ENCODE assay signal across 18 cellular contexts in the genomic region with DNA sequence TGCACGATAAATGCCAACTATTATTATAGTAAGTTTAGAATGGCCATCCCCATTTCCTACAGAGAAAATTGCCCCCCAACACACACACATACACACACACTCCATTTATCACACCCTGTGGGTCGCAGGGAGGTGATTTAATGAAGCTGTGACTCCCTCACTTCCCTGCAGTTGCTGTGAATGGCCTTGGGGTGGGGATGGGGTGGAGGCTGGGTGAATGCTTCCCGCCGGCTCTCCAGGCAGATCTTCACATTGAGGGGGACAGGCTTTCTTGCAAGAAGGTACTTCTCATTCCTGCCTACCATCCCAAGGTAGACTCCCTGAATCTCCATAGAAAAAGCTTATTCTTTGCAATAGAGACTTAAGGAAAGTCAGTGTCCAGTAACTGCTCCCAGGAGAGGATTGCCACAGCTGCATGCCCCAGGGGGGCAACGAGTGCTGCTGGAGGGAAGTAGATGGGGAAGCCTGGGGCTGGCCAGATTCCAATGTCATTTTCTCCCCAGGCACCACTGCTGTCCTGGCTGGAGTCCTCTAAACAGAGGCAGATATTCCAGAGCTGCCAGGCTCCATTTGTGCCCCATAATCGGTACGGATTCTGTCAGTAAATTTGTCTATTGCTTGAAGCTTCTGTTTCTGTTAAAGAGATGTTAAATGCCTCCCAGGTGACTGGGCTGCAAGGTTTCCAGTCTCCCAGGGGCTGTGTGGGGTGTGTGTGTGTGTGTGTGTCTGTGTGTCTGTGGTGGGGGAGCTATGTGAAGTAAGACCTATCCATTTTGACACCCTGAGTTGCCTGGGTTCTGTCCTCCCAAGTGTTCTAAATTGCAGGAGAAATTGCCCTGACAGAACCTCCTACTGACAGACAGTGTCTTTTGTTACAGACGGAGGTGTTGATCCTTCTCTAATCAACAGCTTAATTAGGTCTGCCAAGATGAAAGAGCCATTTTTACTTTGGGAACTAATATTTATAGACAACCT.
A peak's percentile ranks its signal among the peaks of the same experiment; 100 is the strongest.
DNase-seq lines count a peak whose midpoint lies in the region; ATAC-seq, FAIRE-seq and TF ChIP-seq lines count a peak whose summit lies in the region.
"Had no signal": no experiment of that assay in that cellular context is flagged by ENCODE, and none has a peak within 500 bp of the region (broad histone marks: within the 10 kb centered on the region; RNA-seq: fewer than 3 reads in every experiment).

No MANE protein-coding gene starts in this region.

- H3K27me3 Mint-ChIP-seq in T-cell: peaks cover 9 to 17% of the 10 kb centered on the region in 2 donors
- H3K27me3 Mint-ChIP-seq: activated CD4-positive, alpha-beta T cell treated with anti-CD3 and anti-CD28 coated beads, Interleukin-2, amount 10 ng/mL, durations not matched to agents 24 days and 14 days had no signal

- H3K27ac Mint-ChIP-seq in T-cell: no peak overlapping the region
- H3K27ac Mint-ChIP-seq: activated CD4-positive, alpha-beta T cell treated with anti-CD3 and anti-CD28 coated beads, Interleukin-2, amount 10 ng/mL, durations not matched to agents 24 days and 14 days; nephron; progenitor cell of endocrine pancreas had no signal

- H4K20me1 ChIP-seq in K562 (replicated peaks; ENCODE audit: control insufficient read depth, insufficient read depth, low read length): no peaks in the 10 kb centered on the region

- H3K79me1 ChIP-seq in mesendoderm (ENCODE audit: low read length): no peaks in the 10 kb centered on the region

- 2% methylated on average over 8 of the region's 8 CpGs for WGBS in K562 (ENCODE audit: insufficient coverage, low coverage, missing lambda C conversion rate)
- no CpG with 5 or more reads among the region's 8 CpGs for WGBS in mesendoderm (ENCODE audit: extremely low coverage, insufficient coverage, low lambda C conversion rate)

- CTCF ChIA-PET in K562 (lab: Yijun Ruan, JAX; ENCODE audit: low intra/inter-chr PET ratio) (no interaction called here), T-cell (lab: Charles Lee) (no interaction called here)

- no peak overlapping the region for H2AK5ac ChIP-seq in mesendoderm (ENCODE audit: low read length)

- H3K4me3 ChIP-seq in K562 (no peak overlapping the region), mesendoderm (ENCODE audit: low read length) (no peak overlapping the region)
- H3K4me3 ChIP-seq: gastrocnemius medialis, tibial artery had no signal

- H4K5ac ChIP-seq in mesendoderm (ENCODE audit: low read length): no peak overlapping the region

- peak; percentile 22 for DNase-seq in EH (ENCODE audit: low read depth)
- DNase-seq in LHCN-M2 (ENCODE audit: low read depth): peak; percentile 21
- DNase-seq in K562 (ENCODE audit: extremely low read depth in 1 of 4, low spot score in 3 of 4): peak in 1 of 4 experiments; percentile 6
- DNase-seq in mesendoderm: peak; percentile 65
- DNase-seq in Ammon's horn (ENCODE audit: low spot score): no peak
- no peak for DNase-seq in anterior cingulate cortex (lab: John Stamatoyannopoulos, UW)
- no peak for DNase-seq in T-cell
- DNase-seq: activated CD4-positive, alpha-beta T cell treated with anti-CD3 and anti-CD28 coated beads, Interleukin-2, amount 10 ng/mL, durations not matched to agents 24 days and 14 days; activated gamma-delta T cell; gastrocnemius medialis; HCEC 1CT; KBM-7; stimulated activated CD4-positive, alpha-beta T cell treated with anti-CD3 and anti-CD28 coated beads, Interleukin-2, amount 100 ng/mL, for 24 hours; stimulated activated naive CD4-positive, alpha-beta T cell treated with Interleukin-2 at 50 U/mL for 16 hours; tibial artery had no signal

- no peak overlapping the region for H2BK15ac ChIP-seq in mesendoderm (replicated peaks; ENCODE audit: low read depth)

- no peak overlapping the region for H4K8ac ChIP-seq in mesendoderm (ENCODE audit: low read depth, low read length)

- no peaks in the 10 kb centered on the region for H3K9me3 ChIP-seq in K562 (replicated peaks; ENCODE audit: control insufficient read depth, insufficient read depth, low read depth, low read length)
- H3K9me3 ChIP-seq: gastrocnemius medialis, tibial artery had no signal

- TF ChIP-seq POLR2A in K562 (conservative IDR thresholded peaks at IDR 0.05): no peak

- H3K4me1 Mint-ChIP-seq in T-cell: no peaks in the 10 kb centered on the region
- H3K4me1 Mint-ChIP-seq: activated CD4-positive, alpha-beta T cell treated with anti-CD3 and anti-CD28 coated beads, Interleukin-2, amount 10 ng/mL, durations not matched to agents 24 days and 14 days had no signal

- H3K27ac ChIP-seq in K562 (ENCODE audit: extremely low read depth, low read depth, low read length) (no peak overlapping the region), mesendoderm (ENCODE audit: low read depth, low read length) (no peak overlapping the region)
- H3K27ac ChIP-seq: gastrocnemius medialis, tibial artery had no signal

- FAIRE-seq in K562 (lab: Jason Lieb, UNC): no peak

- TF ChIP-seq RAD21 in K562 (CRISPR knock-in tag; conservative IDR thresholded peaks at IDR 0.05 in 1 of 2, IDR thresholded peaks at IDR 0.05 in 1 of 2): no peak

- no peak overlapping the region for H3K23ac ChIP-seq in mesendoderm (ENCODE audit: low read length)

- peaks cover 12 to 38% of the 10 kb centered on the region in 2 experiments for H3K27me3 ChIP-seq in K562 (ENCODE audit: control insufficient read depth in 2 of 2, insufficient read depth in 2 of 2, low read length in 2 of 2)
- H3K27me3 ChIP-seq in mesendoderm (ENCODE audit: insufficient read depth, low read length, poor library complexity): no peaks in the 10 kb centered on the region
- H3K27me3 ChIP-seq: tibial artery had no signal

- H3K36me3 ChIP-seq in K562 (ENCODE audit: control insufficient read depth, insufficient read depth, low read length) (no peaks in the 10 kb centered on the region), mesendoderm (ENCODE audit: control insufficient read depth, insufficient read depth, low read length) (no peaks in the 10 kb centered on the region)
- H3K36me3 ChIP-seq: gastrocnemius medialis, tibial artery had no signal

- no peaks in the 10 kb centered on the region for H3K79me2 ChIP-seq in K562 (ENCODE audit: control insufficient read depth, insufficient read depth, low read length)
- H3K79me2 ChIP-seq in mesendoderm (ENCODE audit: control insufficient read depth, insufficient read depth, low read length): no peaks in the 10 kb centered on the region

- no peak for TF ChIP-seq EP300 in K562 (IDR thresholded peaks at IDR 0.05; ENCODE audit: low read length)

- H3K4me1 ChIP-seq in K562 (replicated peaks in 1 of 2; ENCODE audit: control insufficient read depth in 2 of 2, insufficient read depth in 2 of 2, low read length in 2 of 2) (no peaks in the 10 kb centered on the region), mesendoderm (ENCODE audit: control insufficient read depth, low read depth, low read length) (no peaks in the 10 kb centered on the region)
- H3K4me1 ChIP-seq: gastrocnemius medialis had no signal

- POLR2A ChIA-PET in K562 (lab: Yijun Ruan, JAX) (interaction anchor here (0.6 to 1.7 kb wide), 6 partner anchors 10 to 569 kb away, joined by 3 to 5 read pairs (median 4); no protein-coding TSS in a partner anchor), T-cell (lab: Charles Lee) (no interaction called here)

- H3K9ac ChIP-seq in K562 (ENCODE audit: insufficient read depth in 1 of 2, low read depth in 2 of 2, low read length in 2 of 2): no peak overlapping the region; a peak in 1 of 4 replicates
- no peak overlapping the region for H3K9ac ChIP-seq in mesendoderm (ENCODE audit: low read length)

- in situ Hi-C loops in K562 (cut with MboI): no loop called here

- no TSS peak for BruUV-seq in K562 (replicated peaks; lab: Mats Ljungman, UMichigan)

- H3K18ac ChIP-seq in mesendoderm (ENCODE audit: low read length): no peak overlapping the region

- H3K4me2 ChIP-seq in K562 (ENCODE audit: insufficient read depth, low read length): no peak overlapping the region
- H3K4me2 ChIP-seq in mesendoderm (ENCODE audit: low read length): no peak overlapping the region

- H3K9me1 ChIP-seq in K562 (ENCODE audit: control insufficient read depth, insufficient read depth, low read length): no peaks in the 10 kb centered on the region

- intact Hi-C loops in K562 (cut with micrococcal nuclease): no loop called here

- H3K4ac ChIP-seq in mesendoderm (ENCODE audit: low read depth, low read length): no peak overlapping the region

- no peak overlapping the region for H3K4me3 Mint-ChIP-seq in T-cell
- H3K4me3 Mint-ChIP-seq: activated CD4-positive, alpha-beta T cell treated with anti-CD3 and anti-CD28 coated beads, Interleukin-2, amount 10 ng/mL, durations not matched to agents 24 days and 14 days; nephron had no signal

- no peak for TF ChIP-seq CTCF in K562 (IDR thresholded peaks at IDR 0.05 in 2 of 3, conservative IDR thresholded peaks at IDR 0.05 in 1 of 3; ENCODE audit: insufficient read depth in 2 of 3, low read depth in 1 of 3, low read length in 3 of 3)

- H3K36me3 Mint-ChIP-seq in T-cell: no peaks in the 10 kb centered on the region

- peaks cover 0 to 5% (median 0%) of the 10 kb centered on the region in 3 donors for H3K9me3 Mint-ChIP-seq in T-cell
- H3K9me3 Mint-ChIP-seq: activated CD4-positive, alpha-beta T cell treated with anti-CD3 and anti-CD28 coated beads, Interleukin-2, amount 10 ng/mL, durations not matched to agents 24 days and 14 days had no signal

- no peak overlapping the region for H2BK5ac ChIP-seq in mesendoderm (ENCODE audit: low read length)

- no peak overlapping the region for H2AFZ ChIP-seq in K562 (ENCODE audit: low read depth, low read length)

- H3K56ac ChIP-seq in mesendoderm (ENCODE audit: low read length): no peak overlapping the region

- no peak overlapping the region for H2BK120ac ChIP-seq in mesendoderm (ENCODE audit: low read depth, low read length)

- ATAC-seq in K562 (0 out of 3 replicates have a peak, but pooled peaks have one; percentile 56), T-cell (replicated peaks in 1 of 4) (no peak)
- ATAC-seq: gastrocnemius medialis, Panc1 had no signal

TF ChIP-seq in K562, 482 proteins besides CTCF, POLR2A, EP300 and RAD21 (continues in another document):
- TF ChIP-seq, protein P1, sequence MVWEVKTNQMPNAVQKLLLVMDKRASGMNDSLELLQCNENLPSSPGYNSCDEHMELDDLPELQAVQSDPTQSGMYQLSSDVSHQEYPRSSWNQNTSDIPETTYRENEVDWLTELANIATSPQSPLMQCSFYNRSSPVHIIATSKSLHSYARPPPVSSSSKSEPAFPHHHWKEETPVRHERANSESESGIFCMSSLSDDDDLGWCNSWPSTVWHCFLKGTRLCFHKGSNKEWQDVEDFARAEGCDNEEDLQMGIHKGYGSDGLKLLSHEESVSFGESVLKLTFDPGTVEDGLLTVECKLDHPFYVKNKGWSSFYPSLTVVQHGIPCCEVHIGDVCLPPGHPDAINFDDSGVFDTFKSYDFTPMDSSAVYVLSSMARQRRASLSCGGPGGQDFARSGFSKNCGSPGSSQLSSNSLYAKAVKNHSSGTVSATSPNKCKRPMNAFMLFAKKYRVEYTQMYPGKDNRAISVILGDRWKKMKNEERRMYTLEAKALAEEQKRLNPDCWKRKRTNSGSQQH (CRISPR knock-in tag; IDR thresholded peaks at IDR 0.05): no peak
- TF ChIP-seq BCOR (IDR thresholded peaks at IDR 0.05) (no peak), ZNF589 (CRISPR knock-in tag; IDR thresholded peaks at IDR 0.05; ENCODE audit: low read depth) (no peak)

Comparison
In these comparisons a context has a peak if more than half of its experiments do, and no peak if none do; other contexts are left out.
1. DNase-seq: peak in EH (single experiment), LHCN-M2 (single experiment) and mesendoderm (single experiment); none in Ammon's horn (single experiment), anterior cingulate cortex (0 of 58) and T-cell (0 of 34).